In the genomic region with DNA sequence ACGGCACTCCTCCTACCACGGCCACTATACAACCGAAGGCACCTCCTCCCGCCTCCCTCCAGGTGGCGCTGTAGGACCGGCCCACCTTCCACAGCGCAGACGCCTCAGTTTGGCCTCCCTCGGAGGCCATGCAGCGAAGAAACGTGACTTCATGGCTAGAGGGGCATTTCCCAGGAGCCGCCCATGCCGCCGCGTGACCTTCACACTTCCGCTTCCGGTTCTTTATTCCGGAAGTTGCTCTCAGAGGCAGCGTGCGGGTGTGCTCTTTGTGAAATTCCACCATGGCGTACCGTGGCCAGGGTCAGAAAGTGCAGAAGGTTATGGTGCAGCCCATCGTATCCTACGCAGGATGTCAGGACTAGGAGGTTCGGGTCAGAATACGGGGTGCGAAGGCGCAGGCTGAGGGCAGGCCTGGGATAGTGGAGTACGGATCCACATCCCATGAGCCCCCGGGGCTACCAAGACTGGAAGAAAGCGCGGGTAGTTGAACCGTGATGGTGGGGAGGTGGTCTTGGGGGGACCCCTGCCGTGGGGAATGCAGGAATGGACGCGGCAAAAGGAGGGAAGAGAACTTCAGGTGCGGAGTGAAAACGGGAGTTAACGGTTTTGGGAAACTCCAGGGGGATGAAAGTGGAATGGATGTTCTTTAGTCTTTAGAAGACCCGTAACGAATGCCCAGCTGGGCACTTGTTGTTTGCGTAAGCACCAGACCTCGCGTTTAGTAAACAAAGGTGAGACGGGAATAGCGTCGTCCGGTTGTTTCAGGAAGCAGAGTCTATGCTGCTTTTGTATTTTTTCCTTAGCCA, we compare ENCODE assay signal across 8 cellular contexts. TPM values are rescaled to one million over a fixed set of nuclear protein-coding genes. Genes with fewer than 3 reads are reported as not detected.
DNase-seq lines count a peak whose midpoint lies in the region; ATAC-seq and TF ChIP-seq lines count a peak whose summit lies in the region.

A gene (plus strand): TSS at position 221 of the 806 bp plus-strand sequence. CDS start 61 bp downstream, at position 282.

- H3K4me2 ChIP-seq in DOHH2 (ENCODE audit: low read length) = peak within 1 kb of the TSS; percentile 79

- peak; percentile 77 for TF ChIP-seq CTCF in DOHH2 (IDR thresholded peaks at IDR 0.05; ENCODE audit: low read depth, low read length, poor library complexity, severe bottlenecking)
- peak; percentile 89 to 99 (median 96) for TF ChIP-seq CTCF in Peyer's patch (IDR thresholded peaks at IDR 0.05)
- TF ChIP-seq CTCF in esophagus muscularis mucosa (IDR thresholded peaks at IDR 0.05) = peak; percentile 91 to 96 (median 96)

- no peaks in the 10 kb centered on the region for H4K20me1 ChIP-seq in DOHH2 (ENCODE audit: control insufficient read depth, insufficient read depth, low read depth, low read length)

- H3K27ac ChIP-seq in DOHH2 (ENCODE audit: low read depth, low read length) = peak within 1 kb of the TSS; percentile 50
- H3K27ac ChIP-seq in KOPT-K1 (ENCODE audit: low read depth, low read length, poor library complexity, severe bottlenecking) = peak within 1 kb of the TSS; percentile 91
- H3K27ac ChIP-seq in Peyer's patch = peak within 1 kb of the TSS; percentile 65 to 83 (median 80)
- peak within 1 kb of the TSS; percentile 58 to 76 (median 68) for H3K27ac ChIP-seq in esophagus muscularis mucosa (replicated peaks in 1 of 4)

- H3K9me2 ChIP-seq in DOHH2 (replicated peaks; ENCODE audit: control insufficient read depth, low read length) = no peaks in the 10 kb centered on the region

- DNase-seq in Peyer's patch (peak; percentile 91 to 98 (median 97)), esophagus muscularis mucosa (ENCODE audit: extremely low spot score) (peak; percentile 99), myocyte (ENCODE audit: low read depth) (peak; percentile 99)
- DNase-seq in activated T-cell treated with anti-CD3 and anti-CD28 coated beads, Interleukin-2, amount 50 U/mL, for 48 hours = peak; percentile 96 to 97
- DNase-seq in stimulated activated CD8-positive, alpha-beta memory T cell treated with anti-CD3 and anti-CD28 coated beads, Interleukin-7, amount 100 ng/mL, for 48 hours (ENCODE audit: extremely low read depth in 1 of 2, low read depth in 1 of 2) = peak; percentile 89 to 90

- H3K4me3 ChIP-seq in DOHH2 (ENCODE audit: low read length) = peak within 1 kb of the TSS; percentile 96
- peak within 1 kb of the TSS; percentile 78 to 91 (median 85) for H3K4me3 ChIP-seq in Peyer's patch
- peak within 1 kb of the TSS; percentile 76 to 84 (median 78) for H3K4me3 ChIP-seq in esophagus muscularis mucosa

- peak; percentile 98 for ATAC-seq in GM21786 (IDR thresholded peaks at IDR 0.05; ENCODE audit: unreplicated experiment)

- TF ChIP-seq EP300 in esophagus muscularis mucosa (IDR thresholded peaks at IDR 0.05) = no peak

- H3K27me3 ChIP-seq in DOHH2 (ENCODE audit: control insufficient read depth, low read length) = no peaks in the 10 kb centered on the region
- no peaks in the 10 kb centered on the region for H3K27me3 ChIP-seq in Peyer's patch
- no peaks in the 10 kb centered on the region for H3K27me3 ChIP-seq in esophagus muscularis mucosa

- intact Hi-C loops in esophagus muscularis mucosa (cut with DNase I) = loop anchor here (2.0 to 10.0 kb wide), 4 partner anchors 213 to 503 kb away; a partner anchor contains a TSS

- peaks cover 14% of the 10 kb centered on the region for H3K4me1 ChIP-seq in DOHH2 (ENCODE audit: control insufficient read depth, low read length)
- H3K4me1 ChIP-seq in Peyer's patch = peaks cover 0 to 9% (median 4%) of the 10 kb centered on the region in 4 donors
- peaks cover 20 to 42% (median 36%) of the 10 kb centered on the region in 4 donors for H3K4me1 ChIP-seq in esophagus muscularis mucosa

- WGBS in esophagus muscularis mucosa = under 1% methylated on average over 35 of the region's 48 CpGs

- H3K9me3 ChIP-seq in DOHH2 (ENCODE audit: control insufficient read depth, insufficient read depth, low read length) (no peaks in the 10 kb centered on the region), KOPT-K1 (ENCODE audit: insufficient read depth, low read length, poor library complexity, severe bottlenecking) (no peaks in the 10 kb centered on the region), Peyer's patch (no peaks in the 10 kb centered on the region), esophagus muscularis mucosa (no peaks in the 10 kb centered on the region)

- peaks cover 7% of the 10 kb centered on the region; the same call in 1 of the 2 replicates for H3F3A ChIP-seq in DOHH2 (ENCODE audit: control insufficient read depth, insufficient read depth)

- TF ChIP-seq POLR2A in Peyer's patch (IDR thresholded peaks at IDR 0.05) (peak in 1 of 2 donors; percentile 12), esophagus muscularis mucosa (IDR thresholded peaks at IDR 0.05; ENCODE audit: low read depth) (peak; percentile 12)

- peaks cover 48% of the 10 kb centered on the region for H3K79me2 ChIP-seq in DOHH2 (ENCODE audit: control insufficient read depth, low read length)

- H3K36me3 ChIP-seq in DOHH2 (ENCODE audit: control insufficient read depth, low read length) = peaks cover 50% of the 10 kb centered on the region
- H3K36me3 ChIP-seq in KOPT-K1 (ENCODE audit: insufficient read depth, low read length) = peaks cover 41% of the 10 kb centered on the region
- peaks cover 0 to 31% (median 0%) of the 10 kb centered on the region in 3 donors for H3K36me3 ChIP-seq in Peyer's patch
- H3K36me3 ChIP-seq in esophagus muscularis mucosa = peaks cover 21 to 40% (median 37%) of the 10 kb centered on the region in 4 donors

RNA-seq across cellular contexts. Expression of the gene that starts here (rescaled TPM):
- 10 to 100 TPM; 19.8 to 66.6 (median 24.6) TPM for total RNA-seq in Peyer's patch
- 10 to 100 TPM; 19.0 to 45.7 (median 35.1) TPM for total RNA-seq in esophagus muscularis mucosa
- 38.8 and 50.6 TPM in 2 replicates for total RNA-seq in myocyte
- 90.0 TPM for polyA plus RNA-seq in myocyte (2012)

Comparison
In these comparisons a context has a peak if more than half of its experiments do, and no peak if none do; other contexts are left out.
1. Peak in every context shown above with its lines: DNase-seq, ATAC-seq, H3K4me3 ChIP-seq and H3K27ac ChIP-seq.